ENCODE assay signal across 18 cellular contexts in the genomic region with DNA sequence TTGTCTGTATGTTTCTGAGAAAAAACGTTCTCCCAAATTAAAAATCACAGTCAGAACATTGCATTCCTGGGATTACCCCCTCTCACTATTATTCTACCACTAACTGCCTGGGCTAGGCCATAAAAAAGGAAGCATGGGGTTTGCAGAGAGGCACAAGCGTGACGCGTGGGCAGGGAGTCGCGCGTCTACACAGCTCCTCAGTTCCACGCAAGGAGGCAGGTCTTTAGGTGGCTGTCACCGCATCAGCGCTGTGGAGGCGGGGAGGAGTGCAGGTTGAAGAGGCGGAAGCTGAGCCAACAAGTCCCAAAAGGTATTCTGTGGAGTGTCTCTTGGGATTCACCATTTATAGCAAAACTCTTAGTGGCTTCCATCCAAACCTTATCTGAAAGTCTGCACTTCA.
A peak's percentile ranks its signal among the peaks of the same experiment; 100 is the strongest.
DNase-seq lines count a peak whose midpoint lies in the region; ATAC-seq, FAIRE-seq and TF ChIP-seq lines count a peak whose summit lies in the region.
"Had no signal": no experiment of that assay in that cellular context is flagged by ENCODE, and none has a peak within 500 bp of the region (broad histone marks: within the 10 kb centered on the region; RNA-seq: fewer than 3 reads in every experiment).

No MANE protein-coding gene starts in this region.

- ATAC-seq in GM18907 (IDR thresholded peaks at IDR 0.05; ENCODE audit: unreplicated experiment), result no peak
- ATAC-seq in GM19395 (IDR thresholded peaks at IDR 0.05; ENCODE audit: unreplicated experiment), result no peak
- ATAC-seq: GM23338, HCT116, SK-N-SH treated with all-trans-retinoic acid at 6 μM for 48 hours had no signal

- H4K20me1 ChIP-seq in H1 (replicated peaks in 1 of 2; ENCODE audit: control insufficient read depth in 1 of 2, insufficient read depth in 2 of 2, low read length in 2 of 2), result no peaks in the 10 kb centered on the region

- no peak overlapping the region for H2BK12ac ChIP-seq in H1 (ENCODE audit: low read depth, low read length)

- H2AFZ ChIP-seq in H1 (ENCODE audit: low read length), result no peak overlapping the region; the same call in 1 of the 2 replicates
- H2AFZ ChIP-seq: GM23338 had no signal

- no peaks in the 10 kb centered on the region for H3K27me3 ChIP-seq in H1 (replicated peaks in 1 of 4; ENCODE audit: control insufficient read depth in 3 of 4, extremely low read depth in 1 of 4, insufficient read depth in 3 of 4, low read length in 3 of 4)
- H3K27me3 ChIP-seq: Peyer's patch had no signal

- no peak overlapping the region for H2BK5ac ChIP-seq in H1 (ENCODE audit: low read depth, low read length)

- 0 out of 2 replicates have a peak overlapping the region, but pooled peaks have one; percentile 53 for H2AK5ac ChIP-seq in H1 (ENCODE audit: low read depth, low read length)

- no peaks in the 10 kb centered on the region for H3K9me3 ChIP-seq in H1 (ENCODE audit: insufficient read depth in 2 of 2, low read depth in 1 of 2, low read length in 1 of 2)
- H3K9me3 ChIP-seq: Peyer's patch had no signal

- no peaks in the 10 kb centered on the region for H3K79me1 ChIP-seq in H1 (ENCODE audit: low read depth, low read length)

- TF ChIP-seq POLR2A in H1 (IDR thresholded peaks at IDR 0.05; ENCODE audit: control extremely low read depth in 1 of 2, low read depth in 2 of 2, low read length in 2 of 2), result no peak

- TF ChIP-seq EP300 in H1 (IDR thresholded peaks at IDR 0.05; ENCODE audit: borderline replicate concordance in 1 of 2, low read depth in 2 of 2, low read length in 2 of 2), result no peak

- TF ChIP-seq RAD21 in H1 (IDR thresholded peaks at IDR 0.05 in 1 of 2, conservative IDR thresholded peaks at IDR 0.05 in 1 of 2; ENCODE audit: low read depth in 2 of 2, low read length in 2 of 2), result no peak

- H3K4me3 ChIP-seq in GM12864 (ENCODE audit: low read depth, low read length), result no peak overlapping the region
- no peak overlapping the region for H3K4me3 ChIP-seq in H1 (ENCODE audit: extremely low read depth in 1 of 4, insufficient read depth in 2 of 4, low read depth in 3 of 4, low read length in 4 of 4)
- H3K4me3 ChIP-seq: GM23338, Peyer's patch had no signal

- H4K8ac ChIP-seq in H1 (ENCODE audit: extremely low read depth, insufficient read depth, low read length), result no peak overlapping the region

- H3K23me2 ChIP-seq in H1 (ENCODE audit: low read depth, low read length), result no peaks in the 10 kb centered on the region

- DNase-seq in GM12864 (ENCODE audit: low read depth), result peak; percentile 13
- DNase-seq in NCI-H187 treated with DMSO at 0.1 percent for 48 hours (lab: John Stamatoyannopoulos, UW), result peak; percentile 40
- no peak for DNase-seq in H1 (ENCODE audit: low read depth in 1 of 2, low spot score in 2 of 2)
- DNase-seq in putamen (ENCODE audit: low spot score), result peak; percentile 74
- no peak for DNase-seq in KBM-7
- DNase-seq: Calu3; CD8-positive, alpha-beta memory T cell; DMS53; Karpas-422; NCI-H1930; NCI-H446; NCI-H526; Peyer's patch had no signal

- TF ChIP-seq CTCF in GM12864 (IDR thresholded peaks at IDR 0.05; ENCODE audit: low read depth, low read length, missing control alignments) (no peak), H1 (IDR thresholded peaks at IDR 0.05; ENCODE audit: control extremely low read depth in 1 of 3, insufficient read depth in 1 of 3, low read depth in 1 of 3, low read length in 3 of 3) (no peak)

- FAIRE-seq in H1 (lab: Jason Lieb, UNC), result no peak

- H3K4ac ChIP-seq in H1 (replicated peaks; ENCODE audit: insufficient read length, low read depth, low read length), result no peak overlapping the region

- H3K23ac ChIP-seq in H1 (ENCODE audit: insufficient read length), result no peak overlapping the region

- H3K18ac ChIP-seq in H1 (ENCODE audit: extremely low read depth, low read length), result no peak overlapping the region

- WGBS in H1 (ENCODE audit: extremely low coverage in 1 of 2, insufficient coverage in 1 of 2, insufficient read length in 1 of 2, insufficient replicate concordance in 2 of 2, low coverage in 1 of 2, low lambda C conversion rate in 2 of 2, missing lambda C conversion rate in 1 of 2), 2 experiments, result 85% methylated on average over 12 of the region's 12 CpGs; no CpG with 5 or more reads in 1 of the 2 experiments

- H3K27ac ChIP-seq in H1 (ENCODE audit: low read depth, low read length), result no peak overlapping the region
- H3K27ac ChIP-seq: Peyer's patch had no signal

- no peaks in the 10 kb centered on the region for H3K36me3 ChIP-seq in H1 (ENCODE audit: control insufficient read depth in 2 of 4, insufficient read depth in 4 of 4, low read length in 3 of 4)
- H3K36me3 ChIP-seq: Peyer's patch had no signal

- H2BK120ac ChIP-seq in H1 (replicated peaks; ENCODE audit: low read depth, low read length), result no peak overlapping the region

- CTCF ChIA-PET in H1 (lab: Charles Lee; ENCODE audit: partially characterized antibody), result interaction anchor here (0.6 kb wide), 1 partner anchor 394 kb away, joined by 3 read pairs; no protein-coding TSS in a partner anchor

- no peak overlapping the region for H3K14ac ChIP-seq in H1 (ENCODE audit: insufficient read length)

- no peaks in the 10 kb centered on the region for H3K79me2 ChIP-seq in H1 (ENCODE audit: control insufficient read depth in 1 of 2, insufficient read depth in 2 of 2, low read length in 2 of 2)

- no peak overlapping the region for H3K4me2 ChIP-seq in H1 (ENCODE audit: insufficient read depth in 1 of 2, low read depth in 2 of 2, low read length in 2 of 2)
- H3K4me2 ChIP-seq: GM23338 had no signal

- no peak overlapping the region for H4K5ac ChIP-seq in H1 (ENCODE audit: insufficient read length, low read depth, low read length)

- H2BK20ac ChIP-seq in H1 (ENCODE audit: low read length), result no peak overlapping the region

- in situ Hi-C loops in KBM-7 (cut with MboI; ENCODE audit: low pct_unique_long_range_greater_than_20kb, low sequenced_read_pairs), result no loop called here

- H3K56ac ChIP-seq in H1 (replicated peaks; ENCODE audit: insufficient read length, low read depth, low read length), result no peak overlapping the region

- H2BK15ac ChIP-seq in H1 (ENCODE audit: low read length), result peak overlapping the region; percentile 88; the same call in 1 of the 2 replicates

- no peak overlapping the region for H3K9ac ChIP-seq in H1 (replicated peaks in 1 of 4; ENCODE audit: extremely low read depth in 1 of 4, low read depth in 3 of 4, low read length in 3 of 4)

- no peaks in the 10 kb centered on the region for H3K4me1 ChIP-seq in H1 (replicated peaks in 1 of 4; ENCODE audit: control insufficient read depth in 3 of 4, insufficient read depth in 4 of 4, low read length in 3 of 4)
- H3K4me1 ChIP-seq: Peyer's patch had no signal

- POLR2A ChIA-PET in H1 (lab: Charles Lee; ENCODE audit: partially characterized antibody), result interaction anchor here (1.1 kb wide), 1 partner anchor 16 kb away, joined by 3 read pairs; no protein-coding TSS in a partner anchor

- no peak overlapping the region for H4K91ac ChIP-seq in H1 (replicated peaks; ENCODE audit: insufficient read length, low read length)

TF ChIP-seq in H1, 55 proteins besides CTCF, POLR2A, EP300 and RAD21 (continues in another document):
- no peak for TF ChIP-seq TBP (IDR thresholded peaks at IDR 0.05; ENCODE audit: low read depth, low read length)

Comparison
In these comparisons a context has a peak if more than half of its experiments do, and no peak if none do; other contexts are left out.
1. DNase-seq: peak in GM12864 (single experiment), NCI-H187 treated with DMSO at 0.1 percent for 48 hours (single experiment) and putamen (single experiment); none in H1 (0 of 2) and KBM-7 (single experiment).